ENCODE assay signal across 1 cellular context in the genomic region with DNA sequence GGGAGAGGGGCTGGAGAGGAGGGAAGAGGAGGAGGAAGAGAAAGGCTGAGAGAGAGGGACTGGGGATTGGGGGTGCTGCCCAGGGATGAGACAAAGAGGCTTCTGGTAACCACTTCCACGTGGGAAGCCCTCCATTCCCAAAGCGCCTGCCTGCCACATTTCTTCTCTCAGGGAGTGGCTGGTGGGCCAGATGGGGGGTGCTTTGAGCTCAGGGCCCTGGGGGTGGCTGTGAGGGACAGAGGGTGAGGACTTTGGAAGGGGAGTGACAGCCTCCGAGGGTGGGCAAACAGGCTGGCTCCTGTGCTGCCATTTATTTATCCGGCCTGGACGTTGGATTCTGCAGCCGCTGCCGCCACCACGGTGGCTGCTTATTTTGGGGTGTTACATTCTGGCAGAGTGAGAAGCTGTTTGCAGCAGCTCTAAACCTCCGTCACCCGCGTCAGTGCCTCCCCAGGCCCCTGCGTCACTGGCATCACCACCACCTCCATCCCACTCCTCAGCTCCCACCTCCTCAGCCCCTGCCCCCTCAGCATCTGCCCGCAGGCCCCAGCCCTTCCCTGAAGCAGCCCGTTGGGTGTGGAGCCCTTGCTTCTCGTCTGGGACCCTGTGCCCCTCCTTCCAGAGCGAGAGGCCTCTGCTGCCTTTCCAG.
TF ChIP-seq lines count a peak whose summit lies in the region.

No MANE protein-coding gene starts in this region.

TF ChIP-seq in GM23338, 12 proteins besides CTCF, POLR2A, EP300 and RAD21:
- no peak for TF ChIP-seq EZH2 (IDR thresholded peaks at IDR 0.05; ENCODE audit: low read depth, unreplicated experiment)
- TF ChIP-seq, protein P1, sequence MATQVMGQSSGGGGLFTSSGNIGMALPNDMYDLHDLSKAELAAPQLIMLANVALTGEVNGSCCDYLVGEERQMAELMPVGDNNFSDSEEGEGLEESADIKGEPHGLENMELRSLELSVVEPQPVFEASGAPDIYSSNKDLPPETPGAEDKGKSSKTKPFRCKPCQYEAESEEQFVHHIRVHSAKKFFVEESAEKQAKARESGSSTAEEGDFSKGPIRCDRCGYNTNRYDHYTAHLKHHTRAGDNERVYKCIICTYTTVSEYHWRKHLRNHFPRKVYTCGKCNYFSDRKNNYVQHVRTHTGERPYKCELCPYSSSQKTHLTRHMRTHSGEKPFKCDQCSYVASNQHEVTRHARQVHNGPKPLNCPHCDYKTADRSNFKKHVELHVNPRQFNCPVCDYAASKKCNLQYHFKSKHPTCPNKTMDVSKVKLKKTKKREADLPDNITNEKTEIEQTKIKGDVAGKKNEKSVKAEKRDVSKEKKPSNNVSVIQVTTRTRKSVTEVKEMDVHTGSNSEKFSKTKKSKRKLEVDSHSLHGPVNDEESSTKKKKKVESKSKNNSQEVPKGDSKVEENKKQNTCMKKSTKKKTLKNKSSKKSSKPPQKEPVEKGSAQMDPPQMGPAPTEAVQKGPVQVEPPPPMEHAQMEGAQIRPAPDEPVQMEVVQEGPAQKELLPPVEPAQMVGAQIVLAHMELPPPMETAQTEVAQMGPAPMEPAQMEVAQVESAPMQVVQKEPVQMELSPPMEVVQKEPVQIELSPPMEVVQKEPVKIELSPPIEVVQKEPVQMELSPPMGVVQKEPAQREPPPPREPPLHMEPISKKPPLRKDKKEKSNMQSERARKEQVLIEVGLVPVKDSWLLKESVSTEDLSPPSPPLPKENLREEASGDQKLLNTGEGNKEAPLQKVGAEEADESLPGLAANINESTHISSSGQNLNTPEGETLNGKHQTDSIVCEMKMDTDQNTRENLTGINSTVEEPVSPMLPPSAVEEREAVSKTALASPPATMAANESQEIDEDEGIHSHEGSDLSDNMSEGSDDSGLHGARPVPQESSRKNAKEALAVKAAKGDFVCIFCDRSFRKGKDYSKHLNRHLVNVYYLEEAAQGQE (IDR thresholded peaks at IDR 0.05; ENCODE audit: unreplicated experiment): no peak
- TF ChIP-seq POLR2AphosphoS5 (IDR thresholded peaks at IDR 0.05; ENCODE audit: low read depth): no peak
- TF ChIP-seq JUNB (IDR thresholded peaks at IDR 0.05; ENCODE audit: unreplicated experiment): no peak
- TF ChIP-seq ZNF331 (CRISPR knock-in tag; IDR thresholded peaks at IDR 0.05; ENCODE audit: low read depth): no peak
- TF ChIP-seq, protein P2, sequence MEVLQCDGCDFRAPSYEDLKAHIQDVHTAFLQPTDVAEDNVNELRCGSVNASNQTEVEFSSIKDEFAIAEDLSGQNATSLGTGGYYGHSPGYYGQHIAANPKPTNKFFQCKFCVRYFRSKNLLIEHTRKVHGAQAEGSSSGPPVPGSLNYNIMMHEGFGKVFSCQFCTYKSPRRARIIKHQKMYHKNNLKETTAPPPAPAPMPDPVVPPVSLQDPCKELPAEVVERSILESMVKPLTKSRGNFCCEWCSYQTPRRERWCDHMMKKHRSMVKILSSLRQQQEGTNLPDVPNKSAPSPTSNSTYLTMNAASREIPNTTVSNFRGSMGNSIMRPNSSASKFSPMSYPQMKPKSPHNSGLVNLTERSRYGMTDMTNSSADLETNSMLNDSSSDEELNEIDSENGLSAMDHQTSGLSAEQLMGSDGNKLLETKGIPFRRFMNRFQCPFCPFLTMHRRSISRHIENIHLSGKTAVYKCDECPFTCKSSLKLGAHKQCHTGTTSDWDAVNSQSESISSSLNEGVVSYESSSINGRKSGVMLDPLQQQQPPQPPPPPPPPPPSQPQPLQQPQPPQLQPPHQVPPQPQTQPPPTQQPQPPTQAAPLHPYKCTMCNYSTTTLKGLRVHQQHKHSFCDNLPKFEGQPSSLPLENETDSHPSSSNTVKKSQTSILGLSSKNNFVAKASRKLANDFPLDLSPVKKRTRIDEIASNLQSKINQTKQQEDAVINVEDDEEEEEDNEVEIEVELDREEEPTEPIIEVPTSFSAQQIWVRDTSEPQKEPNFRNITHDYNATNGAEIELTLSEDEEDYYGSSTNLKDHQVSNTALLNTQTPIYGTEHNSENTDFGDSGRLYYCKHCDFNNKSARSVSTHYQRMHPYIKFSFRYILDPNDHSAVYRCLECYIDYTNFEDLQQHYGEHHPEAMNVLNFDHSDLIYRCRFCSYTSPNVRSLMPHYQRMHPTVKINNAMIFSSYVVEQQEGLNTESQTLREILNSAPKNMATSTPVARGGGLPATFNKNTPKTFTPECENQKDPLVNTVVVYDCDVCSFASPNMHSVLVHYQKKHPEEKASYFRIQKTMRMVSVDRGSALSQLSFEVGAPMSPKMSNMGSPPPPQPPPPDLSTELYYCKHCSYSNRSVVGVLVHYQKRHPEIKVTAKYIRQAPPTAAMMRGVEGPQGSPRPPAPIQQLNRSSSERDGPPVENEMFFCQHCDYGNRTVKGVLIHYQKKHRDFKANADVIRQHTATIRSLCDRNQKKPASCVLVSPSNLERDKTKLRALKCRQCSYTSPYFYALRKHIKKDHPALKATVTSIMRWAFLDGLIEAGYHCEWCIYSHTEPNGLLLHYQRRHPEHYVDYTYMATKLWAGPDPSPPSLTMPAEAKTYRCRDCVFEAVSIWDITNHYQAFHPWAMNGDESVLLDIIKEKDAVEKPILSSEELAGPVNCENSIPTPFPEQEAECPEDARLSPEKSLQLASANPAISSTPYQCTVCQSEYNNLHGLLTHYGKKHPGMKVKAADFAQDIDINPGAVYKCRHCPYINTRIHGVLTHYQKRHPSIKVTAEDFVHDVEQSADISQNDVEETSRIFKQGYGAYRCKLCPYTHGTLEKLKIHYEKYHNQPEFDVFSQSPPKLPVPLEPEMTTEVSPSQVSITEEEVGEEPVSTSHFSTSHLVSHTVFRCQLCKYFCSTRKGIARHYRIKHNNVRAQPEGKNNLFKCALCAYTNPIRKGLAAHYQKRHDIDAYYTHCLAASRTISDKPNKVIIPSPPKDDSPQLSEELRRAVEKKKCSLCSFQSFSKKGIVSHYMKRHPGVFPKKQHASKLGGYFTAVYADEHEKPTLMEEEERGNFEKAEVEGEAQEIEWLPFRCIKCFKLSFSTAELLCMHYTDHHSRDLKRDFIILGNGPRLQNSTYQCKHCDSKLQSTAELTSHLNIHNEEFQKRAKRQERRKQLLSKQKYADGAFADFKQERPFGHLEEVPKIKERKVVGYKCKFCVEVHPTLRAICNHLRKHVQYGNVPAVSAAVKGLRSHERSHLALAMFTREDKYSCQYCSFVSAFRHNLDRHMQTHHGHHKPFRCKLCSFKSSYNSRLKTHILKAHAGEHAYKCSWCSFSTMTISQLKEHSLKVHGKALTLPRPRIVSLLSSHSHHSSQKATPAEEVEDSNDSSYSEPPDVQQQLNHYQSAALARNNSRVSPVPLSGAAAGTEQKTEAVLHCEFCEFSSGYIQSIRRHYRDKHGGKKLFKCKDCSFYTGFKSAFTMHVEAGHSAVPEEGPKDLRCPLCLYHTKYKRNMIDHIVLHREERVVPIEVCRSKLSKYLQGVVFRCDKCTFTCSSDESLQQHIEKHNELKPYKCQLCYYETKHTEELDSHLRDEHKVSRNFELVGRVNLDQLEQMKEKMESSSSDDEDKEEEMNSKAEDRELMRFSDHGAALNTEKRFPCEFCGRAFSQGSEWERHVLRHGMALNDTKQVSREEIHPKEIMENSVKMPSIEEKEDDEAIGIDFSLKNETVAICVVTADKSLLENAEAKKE (CRISPR knock-in tag; IDR thresholded peaks at IDR 0.05): no peak
- TF ChIP-seq NANOG (IDR thresholded peaks at IDR 0.05; ENCODE audit: borderline replicate concordance): no peak
